8 cellular contexts compared by ENCODE assay signal in genomic region chr7:25259487-25260243, GRCh38. TPM values are rescaled to one million over a fixed set of nuclear protein-coding genes. Genes with fewer than 3 reads are reported as not detected.
DNase-seq lines count a peak whose midpoint lies in the region; ATAC-seq and TF ChIP-seq lines count a peak whose summit lies in the region.

No MANE protein-coding gene starts in this region.

- no peaks in the 10 kb centered on the region for H4K20me1 ChIP-seq in KMS-11 (ENCODE audit: insufficient read depth)

- ATAC-seq in GM19452 (IDR thresholded peaks at IDR 0.05; ENCODE audit: unreplicated experiment): peak; percentile 86

- no peak overlapping the region for H3K9ac ChIP-seq in KMS-11

- H3K9me3 Mint-ChIP-seq in nephron: no peaks in the 10 kb centered on the region
- no peaks in the 10 kb centered on the region for H3K9me3 Mint-ChIP-seq in stimulated activated naive CD8-positive, alpha-beta T cell treated with anti-CD3 and anti-CD28 coated beads, Interleukin-15, Interleukin-2, amounts not matched to agents 100 ng/mL and 50 ng/mL, for 24 hours

- H3K27ac Mint-ChIP-seq in nephron: peak overlapping the region; percentile 73 to 98 (median 91)
- H3K27ac Mint-ChIP-seq in stimulated activated naive CD8-positive, alpha-beta T cell treated with anti-CD3 and anti-CD28 coated beads, Interleukin-15, Interleukin-2, amounts not matched to agents 100 ng/mL and 50 ng/mL, for 24 hours: no peak overlapping the region

- H3K9me3 ChIP-seq in esophagus squamous epithelium: no peaks in the 10 kb centered on the region

- H3K4me2 ChIP-seq in KMS-11: peak overlapping the region; percentile 67

- WGBS in esophagus squamous epithelium, 2 donors: 28 to 30% methylated on average over 13 of the region's 13 CpGs

- TF ChIP-seq CTCF in KMS-11 (conservative IDR thresholded peaks at IDR 0.05; ENCODE audit: low read depth, low read length) (peak; percentile 89), esophagus squamous epithelium (IDR thresholded peaks at IDR 0.05) (peak; percentile 74 to 78 (median 78)), nephron (IDR thresholded peaks at IDR 0.05; ENCODE audit: unreplicated experiment in 3 of 3) (peak; percentile 88 to 96 (median 95))

- no peaks in the 10 kb centered on the region for H3K36me3 ChIP-seq in KMS-11 (ENCODE audit: insufficient read depth)
- H3K36me3 ChIP-seq in esophagus squamous epithelium: no peaks in the 10 kb centered on the region

- H3K4me3 ChIP-seq in KMS-11 (IDR thresholded peaks at IDR 0.05; ENCODE audit: insufficient read depth, low read depth, low read length) (no peak overlapping the region), esophagus squamous epithelium (no peak overlapping the region)

- H3K27me3 Mint-ChIP-seq in nephron (ENCODE audit: low read depth): no peaks in the 10 kb centered on the region
- peaks cover 6% of the 10 kb centered on the region for H3K27me3 Mint-ChIP-seq in stimulated activated naive CD8-positive, alpha-beta T cell treated with anti-CD3 and anti-CD28 coated beads, Interleukin-15, Interleukin-2, amounts not matched to agents 100 ng/mL and 50 ng/mL, for 24 hours

- no peak for TF ChIP-seq POLR2A in esophagus squamous epithelium (IDR thresholded peaks at IDR 0.05)

- peak overlapping the region; percentile 68; the same call in 1 of the 2 replicates for H2AFZ ChIP-seq in KMS-11 (ENCODE audit: low read depth)

- H3K4me1 ChIP-seq in KMS-11 (ENCODE audit: low read depth, poor library complexity, severe bottlenecking) (peaks cover 28% of the 10 kb centered on the region), esophagus squamous epithelium (peaks cover 0 to 10% (median 0%) of the 10 kb centered on the region in 3 donors)

- H3K4me3 Mint-ChIP-seq in nephron: peak overlapping the region in 2 of 3 experiments; percentile 17 to 19
- H3K4me3 Mint-ChIP-seq in stimulated activated naive CD8-positive, alpha-beta T cell treated with anti-CD3 and anti-CD28 coated beads, Interleukin-15, Interleukin-2, amounts not matched to agents 100 ng/mL and 50 ng/mL, for 24 hours: peak overlapping the region; percentile 33

- H3K27me3 ChIP-seq in KMS-11 (ENCODE audit: insufficient read depth, low read depth) (no peaks in the 10 kb centered on the region), esophagus squamous epithelium (no peaks in the 10 kb centered on the region)

- intact Hi-C loops in esophagus squamous epithelium (cut with DNase I): loop anchor here (2.0 to 10.0 kb wide), 3 partner anchors 127 to 595 kb away; no protein-coding TSS in a partner anchor

- no peak overlapping the region for H3K27ac ChIP-seq in KMS-11
- no peak overlapping the region for H3K27ac ChIP-seq in esophagus squamous epithelium

- H3K36me3 Mint-ChIP-seq in nephron (ENCODE audit: low read depth): no peaks in the 10 kb centered on the region
- H3K36me3 Mint-ChIP-seq in stimulated activated naive CD8-positive, alpha-beta T cell treated with anti-CD3 and anti-CD28 coated beads, Interleukin-15, Interleukin-2, amounts not matched to agents 100 ng/mL and 50 ng/mL, for 24 hours (ENCODE audit: low read depth): no peaks in the 10 kb centered on the region

- H3K4me1 Mint-ChIP-seq in nephron: peaks cover 40% of the 10 kb centered on the region
- peaks cover 26% of the 10 kb centered on the region for H3K4me1 Mint-ChIP-seq in stimulated activated naive CD8-positive, alpha-beta T cell treated with anti-CD3 and anti-CD28 coated beads, Interleukin-15, Interleukin-2, amounts not matched to agents 100 ng/mL and 50 ng/mL, for 24 hours (ENCODE audit: low read depth)

- H3K79me2 ChIP-seq in KMS-11 (ENCODE audit: insufficient read depth, low read depth): no peaks in the 10 kb centered on the region

- DNase-seq in C1 segment of cervical spinal cord (lab: John Stamatoyannopoulos, UW) (peak in 12 of 14 donors; percentile 9 to 76 (median 38)), OCI-M1 (lab: John Stamatoyannopoulos, UW) (peak; percentile 77), activated T-cell treated with anti-CD3 and anti-CD28 coated beads for 48 hours (ENCODE audit: low read depth) (peak; percentile 36), esophagus squamous epithelium (lab: John Stamatoyannopoulos, UW) (peak; percentile 7)

RNA-seq across cellular contexts. Expression of gene NPVF, which starts 31.4 kb away (rescaled TPM):
- total RNA-seq in esophagus squamous epithelium: not detected

Comparison
In these comparisons a context has a peak if more than half of its experiments do, and no peak if none do; other contexts are left out.
1. DNase-seq: peak in every context shown above with its lines; median percentile 77 in OCI-M1; 38 in C1 segment of cervical spinal cord; 36 in activated T-cell treated with anti-CD3 and anti-CD28 coated beads for 48 hours; 7 in esophagus squamous epithelium.